In the genomic region with DNA sequence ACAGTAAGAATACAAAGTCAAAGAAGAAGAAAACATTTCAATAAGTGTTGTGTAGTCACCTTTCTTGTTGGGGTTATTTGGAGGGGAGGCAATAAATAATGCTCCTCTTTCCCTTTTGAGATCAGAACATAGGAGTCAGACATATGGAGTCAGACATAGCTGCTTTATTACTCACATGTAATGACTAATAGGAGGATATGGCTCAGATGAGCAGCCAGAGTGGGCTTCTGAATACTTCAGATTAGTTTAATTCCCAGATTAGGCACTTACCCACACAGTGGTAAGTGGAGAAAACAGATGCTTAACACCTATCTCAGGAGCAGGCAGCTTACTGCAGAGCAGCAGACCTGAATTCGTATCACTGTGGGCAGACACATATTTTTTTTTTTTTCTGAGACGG, we compare ENCODE assay signal across 12 cellular contexts. TPM values are rescaled to one million over a fixed set of nuclear protein-coding genes. Genes with fewer than 3 reads are reported as not detected.
A peak's percentile ranks its signal among the peaks of the same experiment; 100 is the strongest.
DNase-seq lines count a peak whose midpoint lies in the region; ATAC-seq, FAIRE-seq and TF ChIP-seq lines count a peak whose summit lies in the region.
"Had no signal": no experiment of that assay in that cellular context is flagged by ENCODE, and none has a peak within 500 bp of the region (broad histone marks: within the 10 kb centered on the region; RNA-seq: fewer than 3 reads in every experiment).

No MANE protein-coding gene starts in this region.

- dilution Hi-C loops in endothelial cell of umbilical vein (cut with MboI; ENCODE audit: extremely low pct_ligation_motif_present, low sequenced_read_pairs) = no loop called here

- no peaks in the 10 kb centered on the region for H3K9me1 ChIP-seq in endothelial cell of umbilical vein (replicated peaks; ENCODE audit: control insufficient read depth, extremely low read depth, insufficient read depth, low read length)

- H3F3A ChIP-seq in PC-3 (ENCODE audit: low read length, unreplicated experiment) = no peaks in the 10 kb centered on the region

- no peaks in the 10 kb centered on the region for H4K20me1 ChIP-seq in PC-3 (ENCODE audit: low read length)
- no peaks in the 10 kb centered on the region for H4K20me1 ChIP-seq in endothelial cell of umbilical vein (replicated peaks; ENCODE audit: control insufficient read depth, extremely low read depth, insufficient read depth, low read length)

- H3K9me3 Mint-ChIP-seq in endodermal cell = no peaks in the 10 kb centered on the region

- no peaks in the 10 kb centered on the region for H3K9me2 ChIP-seq in PC-3 (replicated peaks; ENCODE audit: low read length)

- no peaks in the 10 kb centered on the region for H3K4me1 Mint-ChIP-seq in endodermal cell

- peak; percentile 73 for FAIRE-seq in endothelial cell of umbilical vein (lab: Jason Lieb, UNC)

- no peaks in the 10 kb centered on the region for H3K27me3 Mint-ChIP-seq in endodermal cell (ENCODE audit: insufficient read depth)

- WGBS in endodermal cell (ENCODE audit: insufficient coverage in 1 of 2, insufficient read length in 1 of 2), 2 experiments = 89 to 100% methylated on average over 1 to 2 of the region's 2 CpGs

- H3K36me3 ChIP-seq in PC-3 (ENCODE audit: low read depth, low read length) = no peaks in the 10 kb centered on the region
- H3K36me3 ChIP-seq in endothelial cell of umbilical vein (ENCODE audit: control insufficient read depth in 2 of 2, extremely low read depth in 1 of 2, insufficient read depth in 2 of 2, low read length in 2 of 2) = no peaks in the 10 kb centered on the region
- no peaks in the 10 kb centered on the region for H3K36me3 ChIP-seq in endodermal cell (ENCODE audit: control insufficient read depth, insufficient read depth, low read length)

- H3K9me3 ChIP-seq in PC-3 (ENCODE audit: low read length) (no peaks in the 10 kb centered on the region), endothelial cell of umbilical vein (replicated peaks; ENCODE audit: control insufficient read depth, insufficient read depth, low read length) (no peaks in the 10 kb centered on the region), endodermal cell (ENCODE audit: control insufficient read depth, low read length) (no peaks in the 10 kb centered on the region)

- DNase-seq in EL (peak; percentile 86), PC-3 (peak; percentile 80), endothelial cell of umbilical vein (ENCODE audit: low read depth, low spot score) (peak; percentile 63), retinal pigment epithelial cell (ENCODE audit: low read depth) (peak; percentile 64), omental fat pad (ENCODE audit: low spot score) (no peak), endodermal cell (no peak), NCI-H2196 treated with DMSO at 0.1 percent for 48 hours (lab: John Stamatoyannopoulos, UW; ENCODE audit: unreplicated experiment) (no peak)
- DNase-seq: head of caudate nucleus; NCI-H69; occipital lobe; stimulated activated naive CD4-positive, alpha-beta T cell had no signal

- intact Hi-C loops in PC-3 (cut with micrococcal nuclease) (loop anchor here (10.0 kb wide), 1 partner anchor 96 kb away; no protein-coding TSS in a partner anchor), endothelial cell of umbilical vein (cut with micrococcal nuclease) (no loop called here)

- peaks cover 22% of the 10 kb centered on the region for H3K4me1 ChIP-seq in PC-3 (ENCODE audit: insufficient read depth, low read length)
- H3K4me1 ChIP-seq in endothelial cell of umbilical vein (ENCODE audit: control insufficient read depth, extremely low read depth, insufficient read depth, low read length) = peaks cover 20% of the 10 kb centered on the region
- no peaks in the 10 kb centered on the region for H3K4me1 ChIP-seq in endodermal cell (ENCODE audit: control insufficient read depth, insufficient read depth, low read length)

- H3K36me3 Mint-ChIP-seq in endodermal cell (ENCODE audit: low read depth) = no peaks in the 10 kb centered on the region

- no peak overlapping the region for H2AFZ ChIP-seq in PC-3 (ENCODE audit: low read length)
- no peak overlapping the region for H2AFZ ChIP-seq in endothelial cell of umbilical vein (ENCODE audit: low read depth, low read length)

- CTCF ChIA-PET in PC-3 (lab: Charles Lee) (interaction anchor here (0.5 to 2.2 kb wide), 3 partner anchors 9 to 32 kb away, joined by 3 to 5 read pairs (median 3); no protein-coding TSS in a partner anchor), endothelial cell of umbilical vein (lab: Charles Lee) (interaction anchor here (1.3 kb wide), 1 partner anchor 32 kb away, joined by 9 read pairs; no protein-coding TSS in a partner anchor)

- ATAC-seq in PC-3 (peak; percentile 96), GM18520 (IDR thresholded peaks at IDR 0.05; ENCODE audit: unreplicated experiment) (no peak), omental fat pad (ENCODE audit: low FRiP score) (no peak)

- H3K9ac ChIP-seq in PC-3 (ENCODE audit: low read length) (no peak overlapping the region), endothelial cell of umbilical vein (replicated peaks; ENCODE audit: extremely low read depth, insufficient read depth, low read length) (no peak overlapping the region), endodermal cell (ENCODE audit: extremely low read depth, low read length, poor library complexity, severe bottlenecking) (no peak overlapping the region)

- peak overlapping the region; percentile 30 for H3K4me2 ChIP-seq in PC-3 (ENCODE audit: low read length)
- H3K4me2 ChIP-seq in endothelial cell of umbilical vein (ENCODE audit: insufficient read depth, low read length) = peak overlapping the region; percentile 58

- H3K79me2 ChIP-seq in PC-3 (ENCODE audit: low read length) (no peaks in the 10 kb centered on the region), endothelial cell of umbilical vein (ENCODE audit: control insufficient read depth, insufficient read depth, low read length) (no peaks in the 10 kb centered on the region)

- H3K27ac ChIP-seq in PC-3 (ENCODE audit: low read length) (peak overlapping the region; percentile 15; the same call in 1 of the 2 replicates), endothelial cell of umbilical vein (ENCODE audit: insufficient read depth, low read depth, low read length) (peak overlapping the region; percentile 59), endodermal cell (ENCODE audit: low read depth, low read length) (no peak overlapping the region)

- POLR2A ChIA-PET in PC-3 (lab: Charles Lee; ENCODE audit: unreplicated experiment) (no interaction called here), endothelial cell of umbilical vein (lab: Charles Lee) (no interaction called here)

- TF ChIP-seq CTCF in PC-3 (conservative IDR thresholded peaks at IDR 0.05; ENCODE audit: low read depth, low read length) = no peak
- TF ChIP-seq CTCF in endothelial cell of umbilical vein (IDR thresholded peaks at IDR 0.05; ENCODE audit: extremely low read depth in 1 of 2, insufficient read depth in 1 of 2, low read depth in 1 of 2, low read length in 2 of 2) = no peak
- TF ChIP-seq CTCF in retinal pigment epithelial cell (conservative IDR thresholded peaks at IDR 0.05; ENCODE audit: low read depth, low read length) = no peak
- TF ChIP-seq CTCF in omental fat pad (IDR thresholded peaks at IDR 0.05) = no peak
- no peak for TF ChIP-seq CTCF in endodermal cell (conservative IDR thresholded peaks at IDR 0.05)

- no peak overlapping the region for H3K4me3 Mint-ChIP-seq in endodermal cell

- H3K4me3 ChIP-seq in PC-3 (ENCODE audit: low read length) (no peak overlapping the region), endothelial cell of umbilical vein (replicated peaks in 1 of 3; ENCODE audit: insufficient read depth in 1 of 3, low read depth in 1 of 3, low read length in 3 of 3) (no peak overlapping the region), retinal pigment epithelial cell (ENCODE audit: low read length) (no peak overlapping the region), endodermal cell (ENCODE audit: low read length) (no peak overlapping the region)

- TF ChIP-seq POLR2A in endothelial cell of umbilical vein (IDR thresholded peaks at IDR 0.05; ENCODE audit: low read depth, low read length) = no peak

- H3K27ac Mint-ChIP-seq in endodermal cell = no peak overlapping the region

- BruUV-seq in PC-3 (replicated peaks; lab: Mats Ljungman, UMichigan) (no TSS peak), endothelial cell of umbilical vein (replicated peaks; lab: Mats Ljungman, UMichigan) (no TSS peak)

- H3K27me3 ChIP-seq in PC-3 (ENCODE audit: low read length) (no peaks in the 10 kb centered on the region), endothelial cell of umbilical vein (ENCODE audit: control insufficient read depth in 2 of 2, insufficient read depth in 2 of 2, low read length in 2 of 2) (no peaks in the 10 kb centered on the region), endodermal cell (ENCODE audit: control insufficient read depth, insufficient read depth, low read length, poor library complexity, severe bottlenecking) (no peaks in the 10 kb centered on the region)

TF ChIP-seq in endothelial cell of umbilical vein, 7 proteins besides CTCF, POLR2A, EP300 and RAD21 (continues in another document):
- no peak for TF ChIP-seq MYC (IDR thresholded peaks at IDR 0.05; ENCODE audit: low read depth, low read length)

RNA-seq across cellular contexts. Expression of a gene that starts 31.7 kb away (rescaled TPM):
- total RNA-seq in PC-3 (2014; rRNA removed) = 0.23 TPM in 1 of 2 replicates, not detected in the other
- not detected in 2 replicates for total RNA-seq in endothelial cell of umbilical vein
- polyA plus RNA-seq in endothelial cell of umbilical vein = 0.06 TPM in 1 of 2 replicates, not detected in the other
- polyA plus RNA-seq in endothelial cell of umbilical vein (2011; cell fraction: cytosol; rRNA removed) = not detected in 2 replicates
- not detected in 2 replicates for polyA plus RNA-seq in endothelial cell of umbilical vein (2011; cell fraction: nucleus; rRNA removed)
- polyA plus RNA-seq in endothelial cell of umbilical vein (2012) = 0.11 and 0.20 TPM in 2 replicates
- polyA minus RNA-seq in endothelial cell of umbilical vein = not detected in 2 replicates
- not detected for polyA minus RNA-seq in endothelial cell of umbilical vein (2011; cell fraction: cytosol; rRNA and poly(A)+ RNA removed)
- polyA minus RNA-seq in endothelial cell of umbilical vein (2011; cell fraction: nucleus; rRNA and poly(A)+ RNA removed) = not detected in 2 replicates
- not detected for total RNA-seq in omental fat pad
- total RNA-seq in endodermal cell = not detected
- polyA plus RNA-seq in endodermal cell (2013, experiment 1 of 2) = not detected
- polyA plus RNA-seq in endodermal cell (2013, experiment 2 of 2) = not detected
- total RNA-seq: occipital lobe had no signal

RNA-seq across cellular contexts. Expression of a gene that starts 39.8 kb away (rescaled TPM):
- total RNA-seq in PC-3 (2014; rRNA removed) (30.5 and 31.0 TPM in 2 replicates), endothelial cell of umbilical vein (16.2 and 19.2 TPM in 2 replicates), omental fat pad (10 to 100 TPM in 3 of 4 donors, 1 to 10 TPM in 1; 9.2 to 24.6 (median 10.9) TPM), endodermal cell (10 to 100 TPM; 23.1 to 23.9 TPM)
- 9.9 and 12.4 TPM in 2 replicates for polyA plus RNA-seq in endothelial cell of umbilical vein
- polyA plus RNA-seq in endothelial cell of umbilical vein (2011; cell fraction: cytosol; rRNA removed) = 10.1 and 15.6 TPM in 2 replicates
- polyA plus RNA-seq in endothelial cell of umbilical vein (2011; cell fraction: nucleus; rRNA removed) = 15.1 and 18.4 TPM in 2 replicates
- polyA plus RNA-seq in endothelial cell of umbilical vein (2012) = 25.0 and 32.5 TPM in 2 replicates
- polyA minus RNA-seq in endothelial cell of umbilical vein = 11.5 and 25.0 TPM in 2 replicates
- 7.8 TPM for polyA minus RNA-seq in endothelial cell of umbilical vein (2011; cell fraction: cytosol; rRNA and poly(A)+ RNA removed)
- polyA minus RNA-seq in endothelial cell of umbilical vein (2011; cell fraction: nucleus; rRNA and poly(A)+ RNA removed) = 9.9 and 10.3 TPM in 2 replicates
- 16.4 TPM for polyA plus RNA-seq in endodermal cell (2013, experiment 1 of 2)
- 17.6 TPM for polyA plus RNA-seq in endodermal cell (2013, experiment 2 of 2)

Comparison
In these comparisons a context has a peak if more than half of its experiments do, and no peak if none do; other contexts are left out.
1. DNase-seq: peak in EL (single experiment), PC-3 (single experiment), endothelial cell of umbilical vein (single experiment) and retinal pigment epithelial cell (single experiment); none in omental fat pad (single experiment), endodermal cell (single experiment) and NCI-H2196 treated with DMSO at 0.1 percent for 48 hours (single experiment).